8 cellular contexts compared by ENCODE assay signal in genomic region chr11:107457205-107457557, GRCh38. TPM values are rescaled to one million over a fixed set of nuclear protein-coding genes. Genes with fewer than 3 reads are reported as not detected.
DNase-seq lines count a peak whose midpoint lies in the region; ATAC-seq and TF ChIP-seq lines count a peak whose summit lies in the region.

No MANE protein-coding gene starts in this region.

- H3K4me3 ChIP-seq in NT2/D1 (ENCODE audit: insufficient read length, low read depth) (peak overlapping the region; percentile 91), lung (peak overlapping the region; percentile 86), upper lobe of left lung (peak overlapping the region; percentile 71 to 91 (median 80))

- no peak for DNase-seq in Right ventricle myocardium superior
- DNase-seq in Right ventricle myocardium inferior (ENCODE audit: missing footprints), result no peak
- no peak for DNase-seq in NT2/D1 (ENCODE audit: low read depth, low spot score)
- DNase-seq in caudate nucleus (lab: John Stamatoyannopoulos, UW), result peak in 2 of 61 donors; percentile 34 to 41
- DNase-seq in lung (ENCODE audit: low spot score), result no peak
- DNase-seq in upper lobe of left lung, result no peak
- DNase-seq in superior temporal gyrus (ENCODE audit: extremely low spot score), result no peak

- peak overlapping the region; percentile 77 for H3K9ac ChIP-seq in NT2/D1 (ENCODE audit: insufficient read length, low read depth)

- TF ChIP-seq CTCF in lung (IDR thresholded peaks at IDR 0.05; ENCODE audit: control extremely low read depth, extremely low read depth) (no peak), upper lobe of left lung (IDR thresholded peaks at IDR 0.05) (no peak)

- WGBS in lung, 2 donors, result 1% methylated on average over 6 of the region's 6 CpGs
- WGBS in upper lobe of left lung, 2 donors, result 1% methylated on average over 5 to 6 of the region's 6 CpGs

- peak; percentile 23 for ATAC-seq in Right ventricle myocardium superior (ENCODE audit: poor library complexity)
- no peak for ATAC-seq in Right ventricle myocardium inferior
- peak; percentile 42 for ATAC-seq in HG02759 (IDR thresholded peaks at IDR 0.05; ENCODE audit: unreplicated experiment)
- no peak for ATAC-seq in lung (ENCODE audit: insufficient read depth, low FRiP score)
- ATAC-seq in upper lobe of left lung (ENCODE audit: low FRiP score in 2 of 2), result peak in 1 of 2 donors; percentile 16

- H3K36me3 ChIP-seq in NT2/D1 (ENCODE audit: insufficient read depth, insufficient read length, low read length), result peaks cover 16% of the 10 kb centered on the region
- peaks cover 5 to 13% of the 10 kb centered on the region in 2 donors for H3K36me3 ChIP-seq in lung (ENCODE audit: control insufficient read depth in 2 of 2, insufficient read depth in 2 of 2, low read length in 2 of 2)
- H3K36me3 ChIP-seq in upper lobe of left lung, result peaks cover 12 to 28% (median 17%) of the 10 kb centered on the region in 4 donors

- TF ChIP-seq POLR2A in upper lobe of left lung (IDR thresholded peaks at IDR 0.05), result no peak

- intact Hi-C loops in Right ventricle myocardium superior (cut with DNase I), result no loop called here
- intact Hi-C loops in Right ventricle myocardium inferior (cut with DNase I), result no loop called here

- H3K4me1 ChIP-seq in NT2/D1 (ENCODE audit: insufficient read depth, insufficient read length), result no peaks in the 10 kb centered on the region
- peaks cover 0 to 4% of the 10 kb centered on the region in 2 donors for H3K4me1 ChIP-seq in lung (ENCODE audit: control insufficient read depth in 2 of 2, insufficient read depth in 2 of 2, low read length in 2 of 2)
- peaks cover 9 to 18% (median 14%) of the 10 kb centered on the region in 4 donors for H3K4me1 ChIP-seq in upper lobe of left lung

- H3K27ac ChIP-seq in caudate nucleus (ENCODE audit: low read depth, low read length), result peak overlapping the region; percentile 72
- H3K27ac ChIP-seq in lung (ENCODE audit: low read depth in 1 of 2, low read length in 1 of 2), result peak overlapping the region; percentile 21 to 71
- H3K27ac ChIP-seq in upper lobe of left lung, result peak overlapping the region; percentile 64 to 88 (median 72)

- H3K9me3 ChIP-seq in NT2/D1 (ENCODE audit: insufficient read depth, low read length), result no peaks in the 10 kb centered on the region
- H3K9me3 ChIP-seq in lung (ENCODE audit: control insufficient read depth in 2 of 2, insufficient read depth in 1 of 2, low read length in 1 of 2), result no peaks in the 10 kb centered on the region
- H3K9me3 ChIP-seq in upper lobe of left lung, result no peaks in the 10 kb centered on the region

- no peak for TF ChIP-seq EP300 in upper lobe of left lung (IDR thresholded peaks at IDR 0.05)

- H3K27me3 ChIP-seq in NT2/D1 (ENCODE audit: insufficient read depth, insufficient read length) (no peaks in the 10 kb centered on the region), lung (ENCODE audit: control insufficient read depth, insufficient read depth) (no peaks in the 10 kb centered on the region), upper lobe of left lung (no peaks in the 10 kb centered on the region)

RNA-seq across cellular contexts. Expression of gene CWF19L2, which starts 0.4 kb away (rescaled TPM):
- 8.4 TPM for total RNA-seq in Right ventricle myocardium superior
- total RNA-seq in Right ventricle myocardium inferior, result 10.0 TPM
- total RNA-seq in lung, result 10 to 100 TPM; 10.2 to 31.8 TPM
- 1 to 10 TPM; 4.1 to 5.6 TPM for polyA plus RNA-seq in lung
- 10 to 100 TPM; 12.8 to 37.7 (median 21.7) TPM for total RNA-seq in upper lobe of left lung

Comparison
In these comparisons a context has a peak if more than half of its experiments do, and no peak if none do; other contexts are left out.
1. ATAC-seq: peak in Right ventricle myocardium superior (single experiment) and HG02759 (single experiment); none in Right ventricle myocardium inferior (single experiment) and lung (single experiment).
2. Peak in every context shown above with its lines, with median percentiles within 50 percentile points of each other: H3K4me3 ChIP-seq and H3K27ac ChIP-seq.